In genomic region chr5:132500931-132501628, GRCh38 we compare ENCODE assay signal across 8 cellular contexts. TPM values are rescaled to one million over a fixed set of nuclear protein-coding genes. Genes with fewer than 3 reads are reported as not detected.
DNase-seq lines count a peak whose midpoint lies in the region; ATAC-seq, FAIRE-seq and TF ChIP-seq lines count a peak whose summit lies in the region.

No MANE protein-coding gene starts in this region.

- H3K36me3 Mint-ChIP-seq in memory B cell: no peaks in the 10 kb centered on the region

- no peaks in the 10 kb centered on the region for H3K9me3 Mint-ChIP-seq in memory B cell

- peak; percentile 29 for ATAC-seq in GM21825 (IDR thresholded peaks at IDR 0.05; ENCODE audit: unreplicated experiment)
- ATAC-seq in memory B cell (ENCODE audit: low read depth): peak; percentile 48
- no peak for ATAC-seq in HG03378 (IDR thresholded peaks at IDR 0.05; ENCODE audit: unreplicated experiment)

- no peak for FAIRE-seq in D721Med (lab: Jason Lieb, UNC)

- peak; percentile 73 for TF ChIP-seq CTCF in D721Med (IDR thresholded peaks at IDR 0.05; ENCODE audit: insufficient read depth, missing control alignments)

- no peaks in the 10 kb centered on the region for H3K27me3 Mint-ChIP-seq in memory B cell

- peaks cover 35% of the 10 kb centered on the region for H3K4me1 Mint-ChIP-seq in memory B cell

- H3K27ac Mint-ChIP-seq in memory B cell: peak overlapping the region; percentile 43

- peak overlapping the region; percentile 9 for H3K4me3 Mint-ChIP-seq in memory B cell

- DNase-seq in D721Med (ENCODE audit: insufficient read length, low spot score): no peak
- DNase-seq in NCI-H1105 treated with DMSO at 0.1 percent for 48 hours (lab: John Stamatoyannopoulos, UW): peak; percentile 29
- peak; percentile 77 to 81 for DNase-seq in activated CD4-positive, alpha-beta T cell treated with anti-CD3 and anti-CD28 coated beads for 4 hours
- DNase-seq in dermis microvascular lymphatic vessel endothelial cell (ENCODE audit: low read depth in 2 of 2): peak; percentile 36 to 73
- peak; percentile 82 to 86 for DNase-seq in memory B cell (ENCODE audit: low spot score in 2 of 2)
- DNase-seq in stimulated activated CD8-positive, alpha-beta memory T cell treated with anti-CD3 and anti-CD28 coated beads, Interleukin-4, amount 100 ng/mL, for 48 hours: peak; percentile 82

RNA-seq across cellular contexts. Expression of gene IRF1, which starts 10.5 kb away (rescaled TPM):
- 11.2 and 23.4 TPM in 2 replicates for total RNA-seq in dermis microvascular lymphatic vessel endothelial cell

RNA-seq across cellular contexts. Expression of gene IL5, which starts 42.2 kb away (rescaled TPM):
- not detected in 2 replicates for total RNA-seq in dermis microvascular lymphatic vessel endothelial cell

RNA-seq across cellular contexts. Expression of gene RAD50, which starts 55.7 kb away (rescaled TPM):
- total RNA-seq in dermis microvascular lymphatic vessel endothelial cell: 6.9 and 7.5 TPM in 2 replicates
